In the genomic region with DNA sequence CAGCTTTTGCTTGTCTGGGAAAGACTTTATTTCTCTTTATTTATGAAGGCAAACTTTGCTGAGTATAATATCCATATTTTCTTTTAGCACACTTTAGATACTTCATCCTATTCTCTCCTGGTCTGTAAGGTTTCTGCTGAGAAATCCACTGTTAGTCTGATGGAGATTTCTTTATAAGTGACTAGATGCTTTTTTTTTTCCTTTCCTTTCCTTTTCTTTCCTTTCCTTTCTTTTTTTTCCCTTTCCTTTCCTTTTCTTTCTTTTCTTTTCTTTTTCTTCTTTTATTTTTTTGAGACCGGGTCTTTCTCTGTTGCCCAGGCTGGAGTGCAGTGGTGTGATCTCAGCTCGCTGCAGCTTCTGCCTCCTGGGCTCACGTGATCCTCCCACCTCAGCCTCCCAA, we compare ENCODE assay signal across 2 cellular contexts.
A peak's percentile ranks its signal among the peaks of the same experiment; 100 is the strongest.
TF ChIP-seq lines count a peak whose summit lies in the region.

No MANE protein-coding gene starts in this region.

TF ChIP-seq in GM23338, 12 proteins besides CTCF, POLR2A, EP300 and RAD21:
- TF ChIP-seq EZH2 (IDR thresholded peaks at IDR 0.05; ENCODE audit: low read depth, unreplicated experiment) (no peak), POLR2AphosphoS5 (IDR thresholded peaks at IDR 0.05; ENCODE audit: low read depth) (no peak), NANOG (IDR thresholded peaks at IDR 0.05; ENCODE audit: borderline replicate concordance) (no peak)

TF ChIP-seq in K562, 482 proteins besides CTCF, POLR2A, EP300 and RAD21:
- TF ChIP-seq ZNF311 (CRISPR knock-in tag; IDR thresholded peaks at IDR 0.05) = no peak
- TF ChIP-seq, protein P1, sequence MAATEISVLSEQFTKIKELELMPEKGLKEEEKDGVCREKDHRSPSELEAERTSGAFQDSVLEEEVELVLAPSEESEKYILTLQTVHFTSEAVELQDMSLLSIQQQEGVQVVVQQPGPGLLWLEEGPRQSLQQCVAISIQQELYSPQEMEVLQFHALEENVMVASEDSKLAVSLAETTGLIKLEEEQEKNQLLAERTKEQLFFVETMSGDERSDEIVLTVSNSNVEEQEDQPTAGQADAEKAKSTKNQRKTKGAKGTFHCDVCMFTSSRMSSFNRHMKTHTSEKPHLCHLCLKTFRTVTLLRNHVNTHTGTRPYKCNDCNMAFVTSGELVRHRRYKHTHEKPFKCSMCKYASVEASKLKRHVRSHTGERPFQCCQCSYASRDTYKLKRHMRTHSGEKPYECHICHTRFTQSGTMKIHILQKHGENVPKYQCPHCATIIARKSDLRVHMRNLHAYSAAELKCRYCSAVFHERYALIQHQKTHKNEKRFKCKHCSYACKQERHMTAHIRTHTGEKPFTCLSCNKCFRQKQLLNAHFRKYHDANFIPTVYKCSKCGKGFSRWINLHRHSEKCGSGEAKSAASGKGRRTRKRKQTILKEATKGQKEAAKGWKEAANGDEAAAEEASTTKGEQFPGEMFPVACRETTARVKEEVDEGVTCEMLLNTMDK (IDR thresholded peaks at IDR 0.05; ENCODE audit: borderline replicate concordance, insufficient read depth, low read depth, low read length, poor library complexity, severe bottlenecking) = no peak
- TF ChIP-seq, protein P2, sequence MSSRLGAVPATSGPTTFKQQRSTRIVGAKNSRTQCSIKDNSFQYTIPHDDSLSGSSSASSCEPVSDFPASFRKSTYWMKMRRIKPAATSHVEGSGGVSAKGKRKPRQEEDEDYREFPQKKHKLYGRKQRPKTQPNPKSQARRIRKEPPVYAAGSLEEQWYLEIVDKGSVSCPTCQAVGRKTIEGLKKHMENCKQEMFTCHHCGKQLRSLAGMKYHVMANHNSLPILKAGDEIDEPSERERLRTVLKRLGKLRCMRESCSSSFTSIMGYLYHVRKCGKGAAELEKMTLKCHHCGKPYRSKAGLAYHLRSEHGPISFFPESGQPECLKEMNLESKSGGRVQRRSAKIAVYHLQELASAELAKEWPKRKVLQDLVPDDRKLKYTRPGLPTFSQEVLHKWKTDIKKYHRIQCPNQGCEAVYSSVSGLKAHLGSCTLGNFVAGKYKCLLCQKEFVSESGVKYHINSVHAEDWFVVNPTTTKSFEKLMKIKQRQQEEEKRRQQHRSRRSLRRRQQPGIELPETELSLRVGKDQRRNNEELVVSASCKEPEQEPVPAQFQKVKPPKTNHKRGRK (tag; IDR thresholded peaks at IDR 0.05) = peak; percentile 63
- no peak for TF ChIP-seq ILK (tag; IDR thresholded peaks at IDR 0.05; ENCODE audit: borderline replicate concordance, low read depth)
- no peak for TF ChIP-seq ZNF184 (CRISPR knock-in tag; IDR thresholded peaks at IDR 0.05)
- TF ChIP-seq, protein P3, sequence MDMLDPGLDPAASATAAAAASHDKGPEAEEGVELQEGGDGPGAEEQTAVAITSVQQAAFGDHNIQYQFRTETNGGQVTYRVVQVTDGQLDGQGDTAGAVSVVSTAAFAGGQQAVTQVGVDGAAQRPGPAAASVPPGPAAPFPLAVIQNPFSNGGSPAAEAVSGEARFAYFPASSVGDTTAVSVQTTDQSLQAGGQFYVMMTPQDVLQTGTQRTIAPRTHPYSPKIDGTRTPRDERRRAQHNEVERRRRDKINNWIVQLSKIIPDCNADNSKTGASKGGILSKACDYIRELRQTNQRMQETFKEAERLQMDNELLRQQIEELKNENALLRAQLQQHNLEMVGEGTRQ (CRISPR knock-in tag; IDR thresholded peaks at IDR 0.05) = 0 out of 2 replicates have a peak, but pooled peaks have one; percentile 28
TF ChIP-seq in K562: peak in this region for 2.
